In the genomic region with DNA sequence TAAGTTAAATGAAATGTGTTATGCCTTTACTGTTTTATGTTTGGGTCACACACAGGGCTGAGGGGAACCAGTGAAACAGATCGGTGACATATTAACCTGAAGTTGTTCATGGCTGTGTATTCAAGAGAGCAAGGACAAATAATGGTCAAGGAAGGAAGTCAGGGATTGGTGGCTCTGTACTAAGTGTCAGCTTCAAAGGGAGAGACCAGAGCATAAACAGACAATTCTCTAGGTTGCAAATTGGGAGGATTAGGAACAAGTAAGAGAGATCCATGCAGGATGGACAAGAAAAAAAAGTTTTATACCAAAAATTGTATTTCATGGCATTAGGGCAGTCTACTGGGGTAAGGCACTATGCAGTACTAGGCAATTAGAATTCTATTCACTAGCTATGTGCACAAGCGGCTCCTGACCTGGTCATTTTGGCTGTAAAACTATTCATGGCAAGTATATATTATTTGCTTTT, we compare ENCODE assay signal across 1 cellular context.
TF ChIP-seq lines count a peak whose summit lies in the region.

No MANE protein-coding gene starts in this region.

TF ChIP-seq in HepG2, 621 proteins besides CTCF, POLR2A, EP300 and RAD21 (continued from another document and continues in another):
- no peak for TF ChIP-seq ZNF646 (CRISPR knock-in tag; IDR thresholded peaks at IDR 0.05)
- peak; percentile 35; the same call in 1 of the 2 replicates for TF ChIP-seq DR1 (CRISPR knock-in tag; IDR thresholded peaks at IDR 0.05)
- no peak for TF ChIP-seq IKZF4 (CRISPR knock-in tag; IDR thresholded peaks at IDR 0.05; ENCODE audit: borderline replicate concordance, low read depth, not compliant biosample characterization)
- TF ChIP-seq HDAC2 (CRISPR knock-in tag; IDR thresholded peaks at IDR 0.05): peak; percentile 24; the same call in 1 of the 2 replicates
- no peak for TF ChIP-seq ZNF382 (CRISPR knock-in tag; IDR thresholded peaks at IDR 0.05; ENCODE audit: borderline replicate concordance)
- TF ChIP-seq HNF4A (CRISPR knock-in tag; IDR thresholded peaks at IDR 0.05): peak; percentile 41; the same call in 1 of the 2 replicates
- peak; percentile 22; the same call in 1 of the 2 replicates for TF ChIP-seq KMT2B (CRISPR knock-in tag; IDR thresholded peaks at IDR 0.05)
- no peak for TF ChIP-seq ZNF616 (CRISPR knock-in tag; IDR thresholded peaks at IDR 0.05; ENCODE audit: low read depth)
- TF ChIP-seq ZNF3 (CRISPR knock-in tag; IDR thresholded peaks at IDR 0.05): no peak
- TF ChIP-seq, protein P1, sequence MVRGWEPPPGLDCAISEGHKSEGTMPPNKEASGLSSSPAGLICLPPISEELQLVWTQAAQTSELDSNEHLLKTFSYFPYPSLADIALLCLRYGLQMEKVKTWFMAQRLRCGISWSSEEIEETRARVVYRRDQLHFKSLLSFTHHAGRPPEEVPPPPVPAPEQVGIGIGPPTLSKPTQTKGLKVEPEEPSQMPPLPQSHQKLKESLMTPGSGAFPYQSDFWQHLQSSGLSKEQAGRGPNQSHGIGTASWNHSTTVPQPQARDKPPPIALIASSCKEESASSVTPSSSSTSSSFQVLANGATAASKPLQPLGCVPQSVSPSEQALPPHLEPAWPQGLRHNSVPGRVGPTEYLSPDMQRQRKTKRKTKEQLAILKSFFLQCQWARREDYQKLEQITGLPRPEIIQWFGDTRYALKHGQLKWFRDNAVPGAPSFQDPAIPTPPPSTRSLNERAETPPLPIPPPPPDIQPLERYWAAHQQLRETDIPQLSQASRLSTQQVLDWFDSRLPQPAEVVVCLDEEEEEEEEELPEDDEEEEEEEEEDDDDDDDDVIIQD (CRISPR knock-in tag; IDR thresholded peaks at IDR 0.05; ENCODE audit: low read depth): peak; percentile 99
- peak; percentile 42; the same call in 1 of the 2 replicates for TF ChIP-seq ARID3A (IDR thresholded peaks at IDR 0.05; ENCODE audit: low read depth, low read length)
- no peak for TF ChIP-seq SNAI1 (CRISPR knock-in tag; IDR thresholded peaks at IDR 0.05; ENCODE audit: borderline replicate concordance)
- no peak for TF ChIP-seq ZNF530 (CRISPR knock-in tag; IDR thresholded peaks at IDR 0.05; ENCODE audit: low read depth)
- TF ChIP-seq ZMYM3 (CRISPR knock-in tag; IDR thresholded peaks at IDR 0.05): no peak
- no peak for TF ChIP-seq FIP1L1 (IDR thresholded peaks at IDR 0.05; ENCODE audit: borderline replicate concordance, insufficient read depth, low read depth, low read length)
- peak; percentile 47; the same call in 1 of the 2 replicates for TF ChIP-seq POLR2G (IDR thresholded peaks at IDR 0.05; ENCODE audit: low read depth, low read length)
- TF ChIP-seq ZNF605 (CRISPR knock-in tag; IDR thresholded peaks at IDR 0.05): no peak
- TF ChIP-seq, protein P2, sequence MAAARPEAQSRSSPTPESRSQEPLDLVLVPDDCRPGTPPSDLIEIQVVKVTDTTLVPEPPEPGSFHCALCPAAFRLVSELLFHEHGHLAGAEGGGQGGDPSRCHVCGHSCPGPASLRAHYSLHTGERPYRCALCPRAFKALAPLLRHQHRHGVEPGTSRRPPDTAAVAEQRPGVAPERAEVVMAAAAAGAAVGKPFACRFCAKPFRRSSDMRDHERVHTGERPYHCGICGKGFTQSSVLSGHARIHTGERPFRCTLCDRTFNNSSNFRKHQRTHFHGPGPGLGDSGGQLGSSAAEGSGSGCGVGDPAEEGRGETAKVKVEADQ (CRISPR knock-in tag; IDR thresholded peaks at IDR 0.05; ENCODE audit: borderline replicate concordance): no peak
- no peak for TF ChIP-seq ZSCAN30 (CRISPR knock-in tag; IDR thresholded peaks at IDR 0.05)
- TF ChIP-seq, protein P3, sequence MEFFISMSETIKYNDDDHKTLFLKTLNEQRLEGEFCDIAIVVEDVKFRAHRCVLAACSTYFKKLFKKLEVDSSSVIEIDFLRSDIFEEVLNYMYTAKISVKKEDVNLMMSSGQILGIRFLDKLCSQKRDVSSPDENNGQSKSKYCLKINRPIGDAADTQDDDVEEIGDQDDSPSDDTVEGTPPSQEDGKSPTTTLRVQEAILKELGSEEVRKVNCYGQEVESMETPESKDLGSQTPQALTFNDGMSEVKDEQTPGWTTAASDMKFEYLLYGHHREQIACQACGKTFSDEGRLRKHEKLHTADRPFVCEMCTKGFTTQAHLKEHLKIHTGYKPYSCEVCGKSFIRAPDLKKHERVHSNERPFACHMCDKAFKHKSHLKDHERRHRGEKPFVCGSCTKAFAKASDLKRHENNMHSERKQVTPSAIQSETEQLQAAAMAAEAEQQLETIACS (CRISPR knock-in tag; IDR thresholded peaks at IDR 0.05): no peak
- TF ChIP-seq, protein P4, sequence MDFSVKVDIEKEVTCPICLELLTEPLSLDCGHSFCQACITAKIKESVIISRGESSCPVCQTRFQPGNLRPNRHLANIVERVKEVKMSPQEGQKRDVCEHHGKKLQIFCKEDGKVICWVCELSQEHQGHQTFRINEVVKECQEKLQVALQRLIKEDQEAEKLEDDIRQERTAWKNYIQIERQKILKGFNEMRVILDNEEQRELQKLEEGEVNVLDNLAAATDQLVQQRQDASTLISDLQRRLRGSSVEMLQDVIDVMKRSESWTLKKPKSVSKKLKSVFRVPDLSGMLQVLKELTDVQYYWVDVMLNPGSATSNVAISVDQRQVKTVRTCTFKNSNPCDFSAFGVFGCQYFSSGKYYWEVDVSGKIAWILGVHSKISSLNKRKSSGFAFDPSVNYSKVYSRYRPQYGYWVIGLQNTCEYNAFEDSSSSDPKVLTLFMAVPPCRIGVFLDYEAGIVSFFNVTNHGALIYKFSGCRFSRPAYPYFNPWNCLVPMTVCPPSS (IDR thresholded peaks at IDR 0.05): no peak
- TF ChIP-seq DRAP1 (CRISPR knock-in tag; IDR thresholded peaks at IDR 0.05): peak; percentile 96
- no peak for TF ChIP-seq ZNF451 (CRISPR knock-in tag; IDR thresholded peaks at IDR 0.05)
- 0 out of 2 replicates have a peak, but pooled peaks have one; percentile 59 for TF ChIP-seq HNRNPUL1 (IDR thresholded peaks at IDR 0.05; ENCODE audit: low read depth, low read length)
- no peak for TF ChIP-seq ZNF121 (CRISPR knock-in tag; IDR thresholded peaks at IDR 0.05)
- TF ChIP-seq SIX4 (CRISPR knock-in tag; IDR thresholded peaks at IDR 0.05): peak; percentile 22; the same call in 1 of the 2 replicates
- TF ChIP-seq PCBP2 (optimal IDR thresholded peaks at IDR 0.05; ENCODE audit: low read depth, low read length, poor library complexity, severe bottlenecking): no peak
- TF ChIP-seq, protein P5, sequence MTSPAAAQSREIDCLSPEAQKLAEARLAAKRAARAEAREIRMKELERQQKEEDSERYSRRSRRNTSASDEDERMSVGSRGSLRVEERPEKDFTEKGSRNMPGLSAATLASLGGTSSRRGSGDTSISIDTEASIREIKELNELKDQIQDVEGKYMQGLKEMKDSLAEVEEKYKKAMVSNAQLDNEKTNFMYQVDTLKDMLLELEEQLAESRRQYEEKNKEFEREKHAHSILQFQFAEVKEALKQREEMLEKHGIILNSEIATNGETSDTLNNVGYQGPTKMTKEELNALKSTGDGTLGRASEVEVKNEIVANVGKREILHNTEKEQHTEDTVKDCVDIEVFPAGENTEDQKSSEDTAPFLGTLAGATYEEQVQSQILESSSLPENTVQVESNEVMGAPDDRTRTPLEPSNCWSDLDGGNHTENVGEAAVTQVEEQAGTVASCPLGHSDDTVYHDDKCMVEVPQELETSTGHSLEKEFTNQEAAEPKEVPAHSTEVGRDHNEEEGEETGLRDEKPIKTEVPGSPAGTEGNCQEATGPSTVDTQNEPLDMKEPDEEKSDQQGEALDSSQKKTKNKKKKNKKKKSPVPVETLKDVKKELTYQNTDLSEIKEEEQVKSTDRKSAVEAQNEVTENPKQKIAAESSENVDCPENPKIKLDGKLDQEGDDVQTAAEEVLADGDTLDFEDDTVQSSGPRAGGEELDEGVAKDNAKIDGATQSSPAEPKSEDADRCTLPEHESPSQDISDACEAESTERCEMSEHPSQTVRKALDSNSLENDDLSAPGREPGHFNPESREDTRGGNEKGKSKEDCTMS (CRISPR knock-in tag; conservative IDR thresholded peaks at IDR 0.05): no peak
- no peak for TF ChIP-seq RFX5 (IDR thresholded peaks at IDR 0.05; ENCODE audit: low read depth, low read length)
- TF ChIP-seq ZNF792 (CRISPR knock-in tag; IDR thresholded peaks at IDR 0.05): peak; percentile 20; the same call in 1 of the 2 replicates
- TF ChIP-seq, protein P6, sequence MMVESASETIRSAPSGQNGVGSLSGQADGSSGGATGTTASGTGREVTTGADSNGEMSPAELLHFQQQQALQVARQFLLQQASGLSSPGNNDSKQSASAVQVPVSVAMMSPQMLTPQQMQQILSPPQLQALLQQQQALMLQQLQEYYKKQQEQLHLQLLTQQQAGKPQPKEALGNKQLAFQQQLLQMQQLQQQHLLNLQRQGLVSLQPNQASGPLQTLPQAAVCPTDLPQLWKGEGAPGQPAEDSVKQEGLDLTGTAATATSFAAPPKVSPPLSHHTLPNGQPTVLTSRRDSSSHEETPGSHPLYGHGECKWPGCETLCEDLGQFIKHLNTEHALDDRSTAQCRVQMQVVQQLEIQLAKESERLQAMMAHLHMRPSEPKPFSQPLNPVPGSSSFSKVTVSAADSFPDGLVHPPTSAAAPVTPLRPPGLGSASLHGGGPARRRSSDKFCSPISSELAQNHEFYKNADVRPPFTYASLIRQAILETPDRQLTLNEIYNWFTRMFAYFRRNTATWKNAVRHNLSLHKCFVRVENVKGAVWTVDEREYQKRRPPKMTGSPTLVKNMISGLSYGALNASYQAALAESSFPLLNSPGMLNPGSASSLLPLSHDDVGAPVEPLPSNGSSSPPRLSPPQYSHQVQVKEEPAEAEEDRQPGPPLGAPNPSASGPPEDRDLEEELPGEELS (CRISPR knock-in tag; IDR thresholded peaks at IDR 0.05): peak; percentile 70
- TF ChIP-seq E2F5 (CRISPR knock-in tag; conservative IDR thresholded peaks at IDR 0.05): no peak
- TF ChIP-seq ZNF639 (CRISPR knock-in tag; conservative IDR thresholded peaks at IDR 0.05): no peak
- no peak for TF ChIP-seq ZZZ3 (CRISPR knock-in tag; IDR thresholded peaks at IDR 0.05; ENCODE audit: borderline replicate concordance)
- TF ChIP-seq ZNF317 (CRISPR knock-in tag; IDR thresholded peaks at IDR 0.05): no peak
